ENCODE assay signal across 16 cellular contexts in genomic region chr6:151436814-151437213, GRCh38. TPM values are rescaled to one million over a fixed set of nuclear protein-coding genes. Genes with fewer than 3 reads are reported as not detected.
DNase-seq lines count a peak whose midpoint lies in the region; ATAC-seq, FAIRE-seq and TF ChIP-seq lines count a peak whose summit lies in the region.
"Had no signal": no experiment of that assay in that cellular context is flagged by ENCODE, and none has a peak within 500 bp of the region (broad histone marks: within the 10 kb centered on the region; RNA-seq: fewer than 3 reads in every experiment).

No MANE protein-coding gene starts in this region.

- peaks cover 20% of the 10 kb centered on the region for H3K4me1 Mint-ChIP-seq in astrocyte (ENCODE audit: low read depth, unreplicated experiment)
- peaks cover 16% of the 10 kb centered on the region for H3K4me1 Mint-ChIP-seq in activated T-helper 2 cell treated with anti-CD3 and anti-CD28 coated beads, Interferon-gamma antibody, Interleukin-2, Interleukin-4, amounts not matched to agents 10 μg/mL and 5 μg/mL and 100 μg/mL, durations not matched to agents 14 hours and 24 hours and 36 hours (ENCODE audit: low read depth)

- no peak overlapping the region for H3K4me3 ChIP-seq in astrocyte (ENCODE audit: insufficient read depth, low read depth, low read length)

- no peaks in the 10 kb centered on the region for H3K9me3 ChIP-seq in astrocyte (ENCODE audit: insufficient read depth, low read depth, low read length)

- no peaks in the 10 kb centered on the region for H3K27me3 Mint-ChIP-seq in astrocyte (ENCODE audit: low read depth, unreplicated experiment)
- no peaks in the 10 kb centered on the region for H3K27me3 Mint-ChIP-seq in activated T-helper 2 cell treated with anti-CD3 and anti-CD28 coated beads, Interferon-gamma antibody, Interleukin-2, Interleukin-4, amounts not matched to agents 10 μg/mL and 5 μg/mL and 100 μg/mL, durations not matched to agents 14 hours and 24 hours and 36 hours (ENCODE audit: low read depth)
- H3K27me3 Mint-ChIP-seq: CD4-positive, alpha-beta T cell; naive thymus-derived CD8-positive, alpha-beta T cell had no signal

- H3K27me3 ChIP-seq in astrocyte (ENCODE audit: insufficient read depth, low read length) (no peaks in the 10 kb centered on the region), foreskin keratinocyte (no peaks in the 10 kb centered on the region)

- no peak overlapping the region for H3K9ac ChIP-seq in astrocyte (ENCODE audit: low read length)

- no peak for TF ChIP-seq CTCF in astrocyte (IDR thresholded peaks at IDR 0.05; ENCODE audit: insufficient read depth, low read depth, low read length)
- no peak for TF ChIP-seq CTCF in foreskin keratinocyte (conservative IDR thresholded peaks at IDR 0.05)

- H4K20me1 ChIP-seq in astrocyte (ENCODE audit: insufficient read depth, low read length) = peaks cover 17% of the 10 kb centered on the region

- no peaks in the 10 kb centered on the region for H3K9me3 Mint-ChIP-seq in astrocyte (ENCODE audit: unreplicated experiment)
- no peaks in the 10 kb centered on the region for H3K9me3 Mint-ChIP-seq in activated T-helper 2 cell treated with anti-CD3 and anti-CD28 coated beads, Interferon-gamma antibody, Interleukin-2, Interleukin-4, amounts not matched to agents 10 μg/mL and 5 μg/mL and 100 μg/mL, durations not matched to agents 14 hours and 24 hours and 36 hours
- H3K9me3 Mint-ChIP-seq: CD4-positive, alpha-beta T cell; naive thymus-derived CD8-positive, alpha-beta T cell had no signal

- peaks cover 5% of the 10 kb centered on the region for H3K36me3 ChIP-seq in astrocyte (ENCODE audit: insufficient read depth, low read length)

- in situ Hi-C loops in Caki2 (cut with HindIII; ENCODE audit: low pct_unique_long_range_greater_than_20kb, low sequenced_read_pairs) = no loop called here

- H3K4me3 Mint-ChIP-seq in astrocyte (ENCODE audit: unreplicated experiment) = no peak overlapping the region
- H3K4me3 Mint-ChIP-seq in activated T-helper 2 cell treated with anti-CD3 and anti-CD28 coated beads, Interferon-gamma antibody, Interleukin-2, Interleukin-4, amounts not matched to agents 10 μg/mL and 5 μg/mL and 100 μg/mL, durations not matched to agents 14 hours and 24 hours and 36 hours (ENCODE audit: low read depth) = no peak overlapping the region
- H3K4me3 Mint-ChIP-seq: CD4-positive, alpha-beta T cell; naive thymus-derived CD8-positive, alpha-beta T cell had no signal

- H3K4me2 ChIP-seq in astrocyte (ENCODE audit: low read length) = peak overlapping the region; percentile 26

- no peak overlapping the region for H2AFZ ChIP-seq in astrocyte (ENCODE audit: low read depth, low read length)

- peak; percentile 90 for DNase-seq in Caki2 (ENCODE audit: low read depth)
- peak; percentile 63 for DNase-seq in astrocyte (ENCODE audit: low read depth)
- peak in 1 of 2 donors; percentile 55 for DNase-seq in foreskin keratinocyte
- DNase-seq in sciatic nerve (ENCODE audit: low spot score) = no peak
- no peak for DNase-seq in activated T-helper 2 cell treated with anti-CD3 and anti-CD28 coated beads, Interferon-gamma antibody, Interleukin-2, Interleukin-4, amounts not matched to agents 10 μg/mL and 5 μg/mL and 100 μg/mL, durations not matched to agents 14 hours and 24 hours and 36 hours (ENCODE audit: low spot score)
- no peak for DNase-seq in head of caudate nucleus
- no peak for DNase-seq in NCI-H1105 treated with DMSO at 0.1 percent for 48 hours (lab: John Stamatoyannopoulos, UW)
- DNase-seq: activated effector memory CD4-positive, alpha-beta T cell treated with anti-CD3 and anti-CD28 coated beads, Interleukin-2, amount 50 U/mL, for 16 hours; CD4-positive, alpha-beta T cell; cerebellar nuclear complex; naive thymus-derived CD8-positive, alpha-beta T cell; NCI-H2227 treated with DMSO at 0.1 percent for 48 hours; stimulated activated naive CD4-positive, alpha-beta T cell had no signal

- peak; percentile 55 for FAIRE-seq in astrocyte (lab: Jason Lieb, UNC)
- FAIRE-seq: islet of Langerhans had no signal

- H3K27ac Mint-ChIP-seq in astrocyte (ENCODE audit: unreplicated experiment) = peak overlapping the region; percentile 0
- H3K27ac Mint-ChIP-seq in activated T-helper 2 cell treated with anti-CD3 and anti-CD28 coated beads, Interferon-gamma antibody, Interleukin-2, Interleukin-4, amounts not matched to agents 10 μg/mL and 5 μg/mL and 100 μg/mL, durations not matched to agents 14 hours and 24 hours and 36 hours = no peak overlapping the region
- H3K27ac Mint-ChIP-seq: CD4-positive, alpha-beta T cell; naive thymus-derived CD8-positive, alpha-beta T cell had no signal

- H3K4me1 ChIP-seq in astrocyte (ENCODE audit: insufficient read depth, low read length) = peaks cover 21% of the 10 kb centered on the region
- no peaks in the 10 kb centered on the region for H3K4me1 ChIP-seq in foreskin keratinocyte

- H3K27ac ChIP-seq in astrocyte (ENCODE audit: low read depth, low read length) (peak overlapping the region; percentile 58), foreskin keratinocyte (no peak overlapping the region)

- H3K36me3 Mint-ChIP-seq in astrocyte (ENCODE audit: low read depth, unreplicated experiment) = peaks cover 11% of the 10 kb centered on the region
- H3K36me3 Mint-ChIP-seq in activated T-helper 2 cell treated with anti-CD3 and anti-CD28 coated beads, Interferon-gamma antibody, Interleukin-2, Interleukin-4, amounts not matched to agents 10 μg/mL and 5 μg/mL and 100 μg/mL, durations not matched to agents 14 hours and 24 hours and 36 hours (ENCODE audit: low read depth) = peaks cover 16% of the 10 kb centered on the region

- H3K79me2 ChIP-seq in astrocyte (ENCODE audit: insufficient read depth, low read length) = peaks cover 60% of the 10 kb centered on the region

- ATAC-seq in foreskin keratinocyte = peak; percentile 38
- peak; percentile 69 for ATAC-seq in sciatic nerve
- no peak for ATAC-seq in HG03175 (IDR thresholded peaks at IDR 0.05; ENCODE audit: unreplicated experiment)
- ATAC-seq: naive thymus-derived CD8-positive, alpha-beta T cell had no signal

- intact Hi-C loops in sciatic nerve (cut with DNase I) (no loop called here), head of caudate nucleus (cut with DNase I) (no loop called here)
- intact Hi-C loops in activated T-helper 2 cell treated with anti-CD3 and anti-CD28 coated beads, Interferon-gamma antibody, Interleukin-2, Interleukin-4, amounts not matched to agents 10 μg/mL and 5 μg/mL and 100 μg/mL, durations not matched to agents 14 hours and 24 hours and 36 hours (cut with micrococcal nuclease) = no loop called here

RNA-seq across cellular contexts. Expression of gene RMND1, which starts 15.1 kb away (rescaled TPM):
- 56.2 and 60.8 TPM in 2 replicates for total RNA-seq in Caki2 (2014; rRNA removed; shearing (Covaris generic); ENCODE audit: low replicate concordance)
- total RNA-seq in astrocyte (22.7 and 25.9 TPM in 2 replicates), foreskin keratinocyte (19.0 and 20.0 TPM in 2 replicates), sciatic nerve (18.5 TPM)
- 19.6 and 19.9 TPM in 2 replicates for polyA plus RNA-seq in foreskin keratinocyte
- 18.5 and 20.5 TPM in 2 replicates for total RNA-seq in activated T-helper 2 cell treated with anti-CD3 and anti-CD28 coated beads, Interferon-gamma antibody, Interleukin-2, Interleukin-4, amounts not matched to agents 10 μg/mL and 5 μg/mL and 100 μg/mL, durations not matched to agents 14 hours and 24 hours and 36 hours

RNA-seq across cellular contexts. Expression of gene ZBTB2, which starts 45.5 kb away (rescaled TPM):
- 12.5 and 18.2 TPM in 2 replicates for total RNA-seq in Caki2 (2014; rRNA removed; shearing (Covaris generic); ENCODE audit: low replicate concordance)
- total RNA-seq in astrocyte (19.3 and 20.8 TPM in 2 replicates), foreskin keratinocyte (15.9 and 16.5 TPM in 2 replicates), sciatic nerve (13.2 TPM)
- 6.6 and 8.1 TPM in 2 replicates for polyA plus RNA-seq in foreskin keratinocyte
- total RNA-seq in activated T-helper 2 cell treated with anti-CD3 and anti-CD28 coated beads, Interferon-gamma antibody, Interleukin-2, Interleukin-4, amounts not matched to agents 10 μg/mL and 5 μg/mL and 100 μg/mL, durations not matched to agents 14 hours and 24 hours and 36 hours = 19.1 and 19.7 TPM in 2 replicates

RNA-seq across cellular contexts. Expression of gene CCDC170, which starts 57.0 kb away (rescaled TPM):
- not detected in 2 replicates for total RNA-seq in Caki2 (2014; rRNA removed; shearing (Covaris generic); ENCODE audit: low replicate concordance)
- total RNA-seq in astrocyte (0.10 and 0.14 TPM in 2 replicates), foreskin keratinocyte (0.41 TPM in 1 of 2 replicates, not detected in the other), sciatic nerve (4.5 TPM)
- polyA plus RNA-seq in foreskin keratinocyte = 0.02 and 0.03 TPM in 2 replicates
- total RNA-seq in activated T-helper 2 cell treated with anti-CD3 and anti-CD28 coated beads, Interferon-gamma antibody, Interleukin-2, Interleukin-4, amounts not matched to agents 10 μg/mL and 5 μg/mL and 100 μg/mL, durations not matched to agents 14 hours and 24 hours and 36 hours = not detected in 2 replicates
- total RNA-seq: CD4-positive, alpha-beta T cell; naive thymus-derived CD8-positive, alpha-beta T cell; SK-MEL-5 had no signal

Comparison
In these comparisons a context has a peak if more than half of its experiments do, and no peak if none do; other contexts are left out.
1. DNase-seq: peak in Caki2 (single experiment) and astrocyte (single experiment); none in sciatic nerve (single experiment), activated T-helper 2 cell treated with anti-CD3 and anti-CD28 coated beads, Interferon-gamma antibody, Interleukin-2, Interleukin-4, amounts not matched to agents 10 μg/mL and 5 μg/mL and 100 μg/mL, durations not matched to agents 14 hours and 24 hours and 36 hours (single experiment), head of caudate nucleus (0 of 42) and NCI-H1105 treated with DMSO at 0.1 percent for 48 hours (single experiment).